ENCODE assay signal across 1 cellular context in the genomic region with DNA sequence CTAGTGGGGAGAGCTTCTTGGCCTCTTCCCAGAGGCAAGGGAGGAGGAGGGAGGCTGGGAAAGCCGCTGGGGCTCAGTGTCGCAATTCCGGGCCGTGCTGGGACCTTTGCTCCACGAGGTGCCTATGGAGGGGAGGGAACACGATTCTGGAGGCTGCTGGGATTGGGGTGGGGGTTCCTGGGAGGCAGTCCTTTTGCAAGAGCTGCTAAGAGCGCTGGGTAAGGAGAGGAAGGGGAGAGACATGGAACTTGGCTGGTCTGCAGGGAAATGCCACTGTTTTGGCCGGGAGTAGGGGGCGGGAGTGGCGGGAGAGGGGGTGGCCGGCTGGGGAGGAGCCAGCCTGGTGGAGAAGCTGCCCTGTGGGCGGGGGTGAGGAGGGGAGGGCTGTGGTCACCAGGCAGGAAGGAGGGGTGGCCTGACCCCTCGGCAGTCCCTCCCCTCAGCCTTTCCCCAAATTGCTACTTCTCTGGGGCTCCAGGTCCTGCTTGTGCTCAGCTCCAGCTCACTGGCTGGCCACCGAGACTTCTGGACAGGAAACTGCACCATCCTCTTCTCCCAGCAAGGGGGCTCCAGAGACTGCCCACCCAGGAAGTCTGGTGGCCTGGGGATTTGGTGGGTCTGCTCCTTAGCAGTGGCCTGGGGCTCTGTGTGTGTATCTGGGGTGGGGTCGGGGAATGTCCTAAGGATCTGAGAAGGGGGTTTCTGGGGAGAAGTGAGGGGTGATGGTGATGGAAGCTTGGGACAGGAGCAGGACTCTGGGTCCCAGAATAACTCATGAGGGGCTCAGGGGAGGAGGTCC.
TF ChIP-seq lines count a peak whose summit lies in the region.

A gene (plus strand): TSS at position 479 of the 799 bp plus-strand sequence. CDS start 1,221 bp downstream, outside the sequence.

TF ChIP-seq in H1, 55 proteins besides CTCF, POLR2A, EP300 and RAD21:
- TF ChIP-seq TAF1 (IDR thresholded peaks at IDR 0.05; ENCODE audit: low read depth, low read length) (peak; percentile 64), CEBPB (IDR thresholded peaks at IDR 0.05; ENCODE audit: low read depth, low read length) (peak; percentile 92), POLR2AphosphoS5 (IDR thresholded peaks at IDR 0.05; ENCODE audit: low read depth, low read length) (peak; percentile 56; the same call in 1 of the 2 replicates), PHF8 (conservative IDR thresholded peaks at IDR 0.05; ENCODE audit: low read depth, low read length) (0 out of 2 replicates have a peak, but pooled peaks have one; percentile 26), CHD1 (IDR thresholded peaks at IDR 0.05; ENCODE audit: low read depth, low read length) (no peak)
- TF ChIP-seq, protein P1, sequence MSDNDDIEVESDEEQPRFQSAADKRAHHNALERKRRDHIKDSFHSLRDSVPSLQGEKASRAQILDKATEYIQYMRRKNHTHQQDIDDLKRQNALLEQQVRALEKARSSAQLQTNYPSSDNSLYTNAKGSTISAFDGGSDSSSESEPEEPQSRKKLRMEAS (IDR thresholded peaks at IDR 0.05), result peak; percentile 63
